Comparison of ENCODE assay signal across 10 cellular contexts in the genomic region with DNA sequence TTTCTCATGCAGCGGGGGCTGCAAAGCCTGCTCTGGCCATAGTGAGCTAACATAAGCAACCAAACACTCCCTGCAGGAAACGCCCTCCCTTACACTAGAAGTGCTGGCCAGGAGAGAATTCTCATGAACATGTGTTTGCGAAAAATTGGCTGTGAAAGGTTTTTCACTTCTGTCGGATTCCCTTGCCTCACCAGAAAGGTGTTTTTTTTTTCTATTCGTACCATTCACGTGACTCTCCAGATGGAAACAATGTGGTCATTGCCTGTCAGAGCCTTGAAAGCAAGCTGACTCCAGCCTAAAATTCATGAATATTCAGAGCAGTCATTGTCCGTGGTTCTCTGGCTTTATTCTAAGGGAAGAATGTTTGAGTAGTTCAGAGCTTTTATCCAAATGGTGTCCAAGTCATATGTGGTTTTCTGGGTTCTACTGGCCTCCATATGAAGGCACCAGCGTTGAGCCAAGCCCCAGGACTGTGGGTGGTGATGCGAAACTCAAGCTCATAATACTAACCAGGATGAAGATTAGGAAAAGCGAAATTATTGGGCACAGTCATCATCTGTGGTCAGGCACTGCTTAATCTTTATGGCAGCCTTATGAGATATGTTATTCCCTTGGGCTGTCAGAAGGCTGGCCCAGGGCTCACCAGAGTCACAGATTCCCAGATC.
DNase-seq lines count a peak whose midpoint lies in the region; ATAC-seq, FAIRE-seq and TF ChIP-seq lines count a peak whose summit lies in the region.
"Had no signal": no experiment of that assay in that cellular context is flagged by ENCODE, and none has a peak within 500 bp of the region (broad histone marks: within the 10 kb centered on the region; RNA-seq: fewer than 3 reads in every experiment).

No MANE protein-coding gene starts in this region.

- peaks cover 27% of the 10 kb centered on the region for H3K4me1 Mint-ChIP-seq in glutamatergic neuron (ENCODE audit: low read depth, unreplicated experiment)

- no peaks in the 10 kb centered on the region for H3K9me3 ChIP-seq in pancreas
- no peaks in the 10 kb centered on the region for H3K9me3 ChIP-seq in tibial nerve

- peak in 3 of 4 donors; percentile 25 to 42 (median 35) for ATAC-seq in pancreas
- no peak for ATAC-seq in GM21447 (IDR thresholded peaks at IDR 0.05; ENCODE audit: unreplicated experiment)

- H3K36me3 Mint-ChIP-seq in glutamatergic neuron (ENCODE audit: unreplicated experiment), result no peaks in the 10 kb centered on the region

- H3K4me1 ChIP-seq in pancreas (no peaks in the 10 kb centered on the region), tibial nerve (peaks cover 0 to 23% (median 0%) of the 10 kb centered on the region in 4 donors)

- TF ChIP-seq EP300 in tibial nerve (IDR thresholded peaks at IDR 0.05), result peak in 1 of 2 donors; percentile 11

- peak overlapping the region; percentile 89 for H3K27ac Mint-ChIP-seq in glutamatergic neuron (ENCODE audit: unreplicated experiment)
- H3K27ac Mint-ChIP-seq: CD4-positive, alpha-beta T cell had no signal

- peak overlapping the region; percentile 35 for H3K4me3 Mint-ChIP-seq in glutamatergic neuron (ENCODE audit: unreplicated experiment)
- H3K4me3 Mint-ChIP-seq: CD4-positive, alpha-beta T cell had no signal

- TF ChIP-seq CTCF in glutamatergic neuron (IDR thresholded peaks at IDR 0.05; ENCODE audit: partially characterized antibody, unreplicated experiment) (no peak), pancreas (IDR thresholded peaks at IDR 0.05) (no peak), tibial nerve (IDR thresholded peaks at IDR 0.05) (no peak)

- intact Hi-C loops in pancreas (cut with DNase I), result no loop called here

- peaks cover 2% of the 10 kb centered on the region for H3K9me3 Mint-ChIP-seq in glutamatergic neuron (ENCODE audit: unreplicated experiment)
- H3K9me3 Mint-ChIP-seq: CD4-positive, alpha-beta T cell had no signal

- TF ChIP-seq POLR2A in tibial nerve (IDR thresholded peaks at IDR 0.05), result no peak

- no peaks in the 10 kb centered on the region for H3K27me3 ChIP-seq in pancreas
- no peaks in the 10 kb centered on the region for H3K27me3 ChIP-seq in tibial nerve

- H3K36me3 ChIP-seq in pancreas (peaks cover 4 to 74% (median 16%) of the 10 kb centered on the region in 3 donors), tibial nerve (peaks cover 0 to 17% (median 0%) of the 10 kb centered on the region in 3 donors)

- DNase-seq in ELF-1 (ENCODE audit: low read depth, low spot score) (peak; percentile 34), astrocyte of the hippocampus (ENCODE audit: low read depth, low spot score) (peak; percentile 92), glutamatergic neuron (no peak), pancreas (peak in 1 of 6 donors; percentile 2), tibial nerve (ENCODE audit: low spot score in 2 of 2) (no peak), NOMO-1 (lab: John Stamatoyannopoulos, UW; ENCODE audit: unreplicated experiment in 2 of 2) (no peak)
- DNase-seq in stimulated activated CD4-positive, alpha-beta T cell treated with anti-CD3 and anti-CD28 coated beads, Interleukin-2, amount 100 ng/mL, for 48 hours, result no peak
- DNase-seq: CD4-positive, alpha-beta T cell had no signal

- H3K4me3 ChIP-seq in pancreas, result no peak overlapping the region
- H3K4me3 ChIP-seq in tibial nerve, result no peak overlapping the region

- no peak for FAIRE-seq in pancreas (lab: Jason Lieb, UNC)
- FAIRE-seq: islet of Langerhans had no signal

- H3K27me3 Mint-ChIP-seq in glutamatergic neuron (ENCODE audit: unreplicated experiment), result peaks cover 4% of the 10 kb centered on the region
- H3K27me3 Mint-ChIP-seq: CD4-positive, alpha-beta T cell had no signal

- 76 to 79% methylated on average over 10 of the region's 10 CpGs for WGBS in pancreas, 2 donors
- WGBS in tibial nerve, 2 donors, result 45 to 55% methylated on average over 10 of the region's 10 CpGs

- H3K27ac ChIP-seq in pancreas (no peak overlapping the region), tibial nerve (peak overlapping the region in 2 of 4 donors; percentile 40 to 53)

Comparison
In these comparisons a context has a peak if more than half of its experiments do, and no peak if none do; other contexts are left out.
1. DNase-seq: peak in ELF-1 (single experiment) and astrocyte of the hippocampus (single experiment); none in glutamatergic neuron (single experiment), stimulated activated CD4-positive, alpha-beta T cell treated with anti-CD3 and anti-CD28 coated beads, Interleukin-2, amount 100 ng/mL, for 48 hours (0 of 2), tibial nerve (0 of 2) and NOMO-1 (0 of 2).